ENCODE assay signal across 1 cellular context in genomic region chr11:69814411-69814810, GRCh38.
TF ChIP-seq lines count a peak whose summit lies in the region.

No MANE protein-coding gene starts in this region.

TF ChIP-seq in H1, 55 proteins besides CTCF, POLR2A, EP300 and RAD21:
- TF ChIP-seq CTBP2 (IDR thresholded peaks at IDR 0.05; ENCODE audit: borderline replicate concordance, insufficient read depth, insufficient read length, low read length) (no peak), GABPA (IDR thresholded peaks at IDR 0.05; ENCODE audit: borderline replicate concordance, insufficient read depth, low read length) (no peak), SP2 (IDR thresholded peaks at IDR 0.05; ENCODE audit: low read length) (no peak), TAF7 (optimal IDR thresholded peaks at IDR 0.05; ENCODE audit: borderline replicate concordance, low read depth, low read length) (no peak), ZNF274 (IDR thresholded peaks at IDR 0.05; ENCODE audit: borderline replicate concordance, extremely low read depth, low read length) (no peak), KDM5A (IDR thresholded peaks at IDR 0.05; ENCODE audit: low read length) (no peak), SIRT6 (IDR thresholded peaks at IDR 0.05; ENCODE audit: low read length) (no peak), SAP30 (IDR thresholded peaks at IDR 0.05; ENCODE audit: insufficient read depth, insufficient replicate concordance, low read length) (no peak), MAFK (IDR thresholded peaks at IDR 0.05; ENCODE audit: low read depth, low read length) (no peak), HDAC2 (IDR thresholded peaks at IDR 0.05; ENCODE audit: borderline replicate concordance in 1 of 2, low read depth in 2 of 2, low read length in 2 of 2) (no peak), TAF1 (IDR thresholded peaks at IDR 0.05; ENCODE audit: low read depth, low read length) (no peak), PHF8 (conservative IDR thresholded peaks at IDR 0.05; ENCODE audit: low read depth, low read length) (no peak), YY1 (IDR thresholded peaks at IDR 0.05; ENCODE audit: low read depth, low read length) (no peak)
